Comparison of ENCODE assay signal across 1 cellular context in the genomic region with DNA sequence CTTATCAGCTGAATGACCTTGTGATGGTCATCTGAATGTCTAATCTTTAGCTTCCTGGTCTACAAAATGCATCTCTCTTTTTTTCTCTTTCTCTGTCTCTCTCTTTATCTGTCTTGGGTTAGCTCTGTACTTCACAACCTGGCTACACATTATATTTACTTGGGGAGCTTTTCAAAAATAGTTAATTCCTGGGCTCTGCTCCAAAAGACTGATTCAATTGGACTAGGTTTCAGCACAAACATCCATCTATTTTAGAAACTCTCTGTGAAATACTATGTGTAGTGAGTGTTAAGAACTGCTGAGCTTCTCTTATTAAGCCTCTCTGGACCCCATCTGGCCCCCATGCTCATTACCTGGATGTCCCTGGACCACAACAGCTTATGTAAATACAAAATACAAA.
TF ChIP-seq lines count a peak whose summit lies in the region.

No MANE protein-coding gene starts in this region.

TF ChIP-seq in HepG2, 621 proteins besides CTCF, POLR2A, EP300 and RAD21:
- TF ChIP-seq ZNF34 (CRISPR knock-in tag; IDR thresholded peaks at IDR 0.05; ENCODE audit: borderline replicate concordance) (no peak), ARID3A (IDR thresholded peaks at IDR 0.05; ENCODE audit: low read depth, low read length) (no peak), PAF1 (CRISPR knock-in tag; IDR thresholded peaks at IDR 0.05) (no peak)
